ENCODE assay signal across 22 cellular contexts in genomic region chr13:113203507-113204377, GRCh38. TPM values are rescaled to one million over a fixed set of nuclear protein-coding genes. Genes with fewer than 3 reads are reported as not detected.
A peak's percentile ranks its signal among the peaks of the same experiment; 100 is the strongest.
DNase-seq lines count a peak whose midpoint lies in the region; ATAC-seq and TF ChIP-seq lines count a peak whose summit lies in the region.
"Had no signal": no experiment of that assay in that cellular context is flagged by ENCODE, and none has a peak within 500 bp of the region (broad histone marks: within the 10 kb centered on the region; RNA-seq: fewer than 3 reads in every experiment).

No MANE protein-coding gene starts in this region.

- no peak overlapping the region for H3K4me2 ChIP-seq in GM23248 (ENCODE audit: unreplicated experiment)

- H3K9ac ChIP-seq in GM23248, result no peak overlapping the region

- intact Hi-C loops in activated CD8-positive, alpha-beta T cell treated with anti-CD3 and anti-CD28 coated beads for 36 hours (cut with micrococcal nuclease), result no loop called here

- H3K4me3 ChIP-seq in right atrium auricular region (no peak overlapping the region), GM23248 (no peak overlapping the region)
- H3K4me3 ChIP-seq: prostate gland, SJSA1, vagina had no signal

- peaks cover 11% of the 10 kb centered on the region for H3K36me3 Mint-ChIP-seq in activated naive CD8-positive, alpha-beta T cell
- H3K36me3 Mint-ChIP-seq in activated naive CD8-positive, alpha-beta T cell treated with anti-CD3 and anti-CD28 coated beads, Interleukin-2, amount 50 U/mL, for 24 hours (ENCODE audit: low read depth), result peaks cover 40% of the 10 kb centered on the region
- peaks cover 42% of the 10 kb centered on the region for H3K36me3 Mint-ChIP-seq in activated CD8-positive, alpha-beta T cell treated with anti-CD3 and anti-CD28 coated beads for 36 hours (ENCODE audit: low read depth)
- H3K36me3 Mint-ChIP-seq: natural killer cell treated with Interleukin-12 subunit alpha and Interleukin-12 subunit beta and Interleukin-15 and Interleukin-18, amount 100 ng/mL, for 72 hours had no signal

- H3K27ac ChIP-seq in right atrium auricular region (peak overlapping the region; percentile 70 to 75), GM23248 (no peak overlapping the region)
- H3K27ac ChIP-seq: prostate gland, vagina had no signal

- H3K36me3 ChIP-seq in right atrium auricular region, result peaks cover 6% of the 10 kb centered on the region
- peaks cover 9% of the 10 kb centered on the region; the same call in 1 of the 2 replicates for H3K36me3 ChIP-seq in GM23248 (ENCODE audit: low read depth)
- H3K36me3 ChIP-seq: prostate gland had no signal

- no peaks in the 10 kb centered on the region for H3K9me2 ChIP-seq in GM23248 (ENCODE audit: insufficient read depth)

- H3K27me3 Mint-ChIP-seq in activated naive CD8-positive, alpha-beta T cell, result no peaks in the 10 kb centered on the region
- no peaks in the 10 kb centered on the region for H3K27me3 Mint-ChIP-seq in activated naive CD8-positive, alpha-beta T cell treated with anti-CD3 and anti-CD28 coated beads, Interleukin-2, amount 50 U/mL, for 24 hours
- no peaks in the 10 kb centered on the region for H3K27me3 Mint-ChIP-seq in activated CD8-positive, alpha-beta T cell treated with anti-CD3 and anti-CD28 coated beads for 36 hours
- H3K27me3 Mint-ChIP-seq: activated T-helper 17 cell treated with anti-CD3 and anti-CD28 coated beads, Interleukin-2, amount 50 U/mL, for 72 hours; natural killer cell treated with Interleukin-12 subunit alpha and Interleukin-12 subunit beta and Interleukin-15 and Interleukin-18, amount 100 ng/mL, for 72 hours had no signal

- H3K9me3 ChIP-seq in right atrium auricular region (no peaks in the 10 kb centered on the region), GM23248 (ENCODE audit: low read depth) (no peaks in the 10 kb centered on the region)
- H3K9me3 ChIP-seq: prostate gland, SJSA1, vagina had no signal

- 89 to 90% methylated on average over 12 of the region's 12 CpGs for WGBS in GM23248 (ENCODE audit: low coverage in 1 of 2, low lambda C conversion rate in 2 of 2, missing lambda C conversion rate in 2 of 2), 2 experiments

- peaks cover 57% of the 10 kb centered on the region for H3K4me1 Mint-ChIP-seq in activated naive CD8-positive, alpha-beta T cell (ENCODE audit: low read depth)
- peaks cover 56% of the 10 kb centered on the region for H3K4me1 Mint-ChIP-seq in activated naive CD8-positive, alpha-beta T cell treated with anti-CD3 and anti-CD28 coated beads, Interleukin-2, amount 50 U/mL, for 24 hours
- peaks cover 49% of the 10 kb centered on the region for H3K4me1 Mint-ChIP-seq in activated CD8-positive, alpha-beta T cell treated with anti-CD3 and anti-CD28 coated beads for 36 hours (ENCODE audit: low read depth)

- CTCF ChIA-PET in activated CD8-positive, alpha-beta T cell treated with anti-CD3 and anti-CD28 coated beads for 36 hours (lab: Charles Lee), result no interaction called here

- no peak overlapping the region for H2AFZ ChIP-seq in GM23248

- peaks cover 93% of the 10 kb centered on the region for H3K79me2 ChIP-seq in GM23248 (ENCODE audit: insufficient read depth)

- ATAC-seq in activated naive CD8-positive, alpha-beta T cell treated with anti-CD3 and anti-CD28 coated beads, Interleukin-2, amount 50 U/mL, for 24 hours, result no peak
- ATAC-seq in activated CD8-positive, alpha-beta T cell treated with anti-CD3 and anti-CD28 coated beads for 36 hours, result no peak
- ATAC-seq: activated T-helper 17 cell treated with anti-CD3 and anti-CD28 coated beads, Interleukin-2, amount 50 U/mL, for 72 hours; natural killer cell treated with Interleukin-12 subunit alpha and Interleukin-12 subunit beta and Interleukin-15 and Interleukin-18, amount 100 ng/mL, for 72 hours had no signal

- no peaks in the 10 kb centered on the region for H4K20me1 ChIP-seq in GM23248 (ENCODE audit: insufficient read depth)

- no peak for DNase-seq in activated naive CD8-positive, alpha-beta T cell treated with anti-CD3 and anti-CD28 coated beads, Interleukin-2, amount 50 U/mL, for 24 hours
- no peak for DNase-seq in activated CD8-positive, alpha-beta T cell treated with anti-CD3 and anti-CD28 coated beads for 36 hours
- DNase-seq in right atrium auricular region (ENCODE audit: low spot score) (no peak), NCI-H1105 (lab: John Stamatoyannopoulos, UW) (no peak), hepatic stellate cell (ENCODE audit: low spot score) (no peak), GM23248 (no peak), kidney tubule cell (ENCODE audit: low spot score) (no peak)
- DNase-seq: activated CD4-positive, alpha-beta T cell treated with anti-CD3 and anti-CD28 coated beads, Interleukin-2, amount 50 U/mL, for 1 hour; anterior cingulate cortex; immature natural killer cell; mammary epithelial cell; NCI-H2081 treated with DMSO at 0.1 percent for 48 hours; NCI-H526 treated with DMSO at 0.1 percent for 48 hours; OCI-M1; T1000 had no signal

- TF ChIP-seq CTCF in activated CD8-positive, alpha-beta T cell treated with anti-CD3 and anti-CD28 coated beads for 36 hours (IDR thresholded peaks at IDR 0.05), result no peak
- TF ChIP-seq CTCF in right atrium auricular region (IDR thresholded peaks at IDR 0.05), result no peak

- H3K4me3 Mint-ChIP-seq in activated naive CD8-positive, alpha-beta T cell, result no peak overlapping the region
- no peak overlapping the region for H3K4me3 Mint-ChIP-seq in activated naive CD8-positive, alpha-beta T cell treated with anti-CD3 and anti-CD28 coated beads, Interleukin-2, amount 50 U/mL, for 24 hours
- no peak overlapping the region for H3K4me3 Mint-ChIP-seq in activated CD8-positive, alpha-beta T cell treated with anti-CD3 and anti-CD28 coated beads for 36 hours
- H3K4me3 Mint-ChIP-seq: activated T-helper 17 cell treated with anti-CD3 and anti-CD28 coated beads, Interleukin-2, amount 50 U/mL, for 72 hours; immature natural killer cell; natural killer cell treated with Interleukin-12 subunit alpha and Interleukin-12 subunit beta and Interleukin-15 and Interleukin-18, amount 100 ng/mL, for 72 hours had no signal

- peak overlapping the region; percentile 34 for H3K27ac Mint-ChIP-seq in activated naive CD8-positive, alpha-beta T cell
- H3K27ac Mint-ChIP-seq in activated naive CD8-positive, alpha-beta T cell treated with anti-CD3 and anti-CD28 coated beads, Interleukin-2, amount 50 U/mL, for 24 hours, result no peak overlapping the region
- H3K27ac Mint-ChIP-seq in activated CD8-positive, alpha-beta T cell treated with anti-CD3 and anti-CD28 coated beads for 36 hours, result peak overlapping the region; percentile 36

- peaks cover 21% of the 10 kb centered on the region for H3F3A ChIP-seq in GM23248 (ENCODE audit: insufficient read depth)

- H3K27me3 ChIP-seq in right atrium auricular region (no peaks in the 10 kb centered on the region), GM23248 (replicated peaks; ENCODE audit: insufficient read depth) (no peaks in the 10 kb centered on the region)
- H3K27me3 ChIP-seq: SJSA1, vagina had no signal

- in situ Hi-C loops in GM23248 (cut with MboI), result no loop called here

- H3K4me1 ChIP-seq in right atrium auricular region (peaks cover 0 to 58% of the 10 kb centered on the region in 2 donors), GM23248 (ENCODE audit: insufficient read depth) (peaks cover 29% of the 10 kb centered on the region)
- H3K4me1 ChIP-seq: prostate gland had no signal

- H3K9me3 Mint-ChIP-seq in activated naive CD8-positive, alpha-beta T cell (ENCODE audit: low read depth), result no peaks in the 10 kb centered on the region
- no peaks in the 10 kb centered on the region for H3K9me3 Mint-ChIP-seq in activated naive CD8-positive, alpha-beta T cell treated with anti-CD3 and anti-CD28 coated beads, Interleukin-2, amount 50 U/mL, for 24 hours
- no peaks in the 10 kb centered on the region for H3K9me3 Mint-ChIP-seq in activated CD8-positive, alpha-beta T cell treated with anti-CD3 and anti-CD28 coated beads for 36 hours
- H3K9me3 Mint-ChIP-seq: activated T-helper 17 cell treated with anti-CD3 and anti-CD28 coated beads, Interleukin-2, amount 50 U/mL, for 72 hours; immature natural killer cell; natural killer cell treated with Interleukin-12 subunit alpha and Interleukin-12 subunit beta and Interleukin-15 and Interleukin-18, amount 100 ng/mL, for 72 hours had no signal

- POLR2A ChIA-PET in activated CD8-positive, alpha-beta T cell treated with anti-CD3 and anti-CD28 coated beads for 36 hours (lab: Charles Lee), result interaction anchor here (1.1 kb wide), 1 partner anchor 95 kb away, joined by 3 read pairs; no protein-coding TSS in a partner anchor

RNA-seq across cellular contexts. Expression of gene PCID2, which starts 4.7 kb away (rescaled TPM):
- total RNA-seq in activated CD8-positive, alpha-beta T cell treated with anti-CD3 and anti-CD28 coated beads for 36 hours, result 10 to 100 TPM; 75.8 to 79.0 TPM
- 10 to 100 TPM; 34.8 to 44.4 TPM for total RNA-seq in right atrium auricular region
- 60.7 and 67.9 TPM in 2 replicates for total RNA-seq in GM23248 (2014; rRNA removed; shearing (Covaris generic))
- 58.3 and 58.6 TPM in 2 replicates for polyA plus RNA-seq in GM23248 (2016; fragmentation: Nextera tagmentation; extraction: Ambion mirVana)

RNA-seq across cellular contexts. Expression of gene CUL4A, which starts 5.7 kb away (rescaled TPM):
- total RNA-seq in activated CD8-positive, alpha-beta T cell treated with anti-CD3 and anti-CD28 coated beads for 36 hours, result 10 to 100 TPM; 81.5 to 81.7 TPM
- 100 to 1,000 TPM in 1 of 2 donors, 10 to 100 TPM in 1; 76.5 to 435 TPM for total RNA-seq in right atrium auricular region
- total RNA-seq in GM23248 (2014; rRNA removed; shearing (Covaris generic)), result 93.0 and 197 TPM in 2 replicates
- 65.9 and 67.3 TPM in 2 replicates for polyA plus RNA-seq in GM23248 (2016; fragmentation: Nextera tagmentation; extraction: Ambion mirVana)

RNA-seq across cellular contexts. Expression of gene PROZ, which starts 45.3 kb away (rescaled TPM):
- not detected for total RNA-seq in activated CD8-positive, alpha-beta T cell treated with anti-CD3 and anti-CD28 coated beads for 36 hours
- not detected for total RNA-seq in right atrium auricular region
- not detected in 2 replicates for total RNA-seq in GM23248 (2014; rRNA removed; shearing (Covaris generic))
- polyA plus RNA-seq in GM23248 (2016; fragmentation: Nextera tagmentation; extraction: Ambion mirVana), result not detected in 2 replicates
- total RNA-seq: M059J; mammary epithelial cell; natural killer cell treated with Interleukin-12 subunit alpha and Interleukin-12 subunit beta and Interleukin-15 and Interleukin-18, amount 100 ng/mL, for 72 hours; prostate gland; SJSA1; vagina had no signal
- polyA plus RNA-seq: immature natural killer cell, mammary epithelial cell had no signal
